ENCODE assay signal across 7 cellular contexts in the genomic region with DNA sequence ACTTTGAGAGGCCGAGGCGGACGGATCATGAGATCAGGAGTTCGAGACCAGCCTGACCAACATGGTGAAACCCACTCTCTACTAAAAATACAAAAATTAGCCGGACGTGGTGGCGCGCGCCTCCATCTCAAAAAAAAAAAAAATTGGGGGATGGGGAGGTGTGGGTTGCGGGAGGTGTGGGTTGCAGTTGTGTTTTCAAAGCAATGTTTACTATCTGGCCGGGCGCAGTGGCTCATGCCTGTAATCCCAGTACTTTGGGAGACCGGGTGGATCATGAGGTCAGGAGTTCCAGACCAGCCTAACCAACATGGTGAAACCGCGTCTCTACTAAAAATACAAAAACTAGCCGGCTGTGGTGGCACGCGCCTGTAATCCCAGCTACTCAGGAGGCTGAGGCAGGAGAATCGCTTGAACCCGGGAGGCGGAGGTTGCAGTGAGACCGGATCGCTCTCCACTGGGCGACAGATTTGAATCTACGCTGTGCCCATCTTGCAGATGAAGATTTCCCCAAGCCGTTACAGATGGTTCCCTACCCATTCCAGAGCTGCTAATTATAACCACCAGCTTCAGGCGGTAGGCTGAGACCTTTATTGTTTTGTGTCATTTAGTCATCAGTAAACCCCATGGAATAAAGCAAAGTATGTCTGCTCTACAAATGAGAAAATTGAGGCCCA. TPM values are rescaled to one million over a fixed set of nuclear protein-coding genes. Genes with fewer than 3 reads are reported as not detected.
DNase-seq lines count a peak whose midpoint lies in the region; ATAC-seq and TF ChIP-seq lines count a peak whose summit lies in the region.
"Not testable (repeated sequence)": the region's sequence is repeated elsewhere in the genome, so short reads cannot be mapped to it uniquely, and the experiment has no call there.

No MANE protein-coding gene starts in this region.

- not testable (repeated sequence) for H3K9me3 ChIP-seq in OCI-LY7 (ENCODE audit: low read length); gastroesophageal sphincter; mononuclear cell (ENCODE audit: low read depth, low read length); sigmoid colon

- peaks cover 38% of the 10 kb centered on the region for H3K79me2 ChIP-seq in OCI-LY7 (ENCODE audit: insufficient read depth, low read depth, low read length)

- POLR2A ChIA-PET in OCI-LY7 (lab: Charles Lee), result interaction anchor here (0.5 to 2.7 kb wide), 2 partner anchors 12 to 21 kb away, joined by 4 to 8 read pairs; no protein-coding TSS in a partner anchor
- POLR2A ChIA-PET in activated CD8-positive, alpha-beta T cell treated with anti-CD3 and anti-CD28 coated beads, Interleukin-2, amount 10 ng/mL, durations not matched to agents 7 days and 5 days (lab: Charles Lee), result interaction anchor here (0.8 to 1.5 kb wide), 2 partner anchors 16 to 222 kb away, joined by 3 read pairs; no protein-coding TSS in a partner anchor

- peak overlapping the region; percentile 84 for H3K4me2 ChIP-seq in OCI-LY7 (ENCODE audit: low read length)

- H3K36me3 Mint-ChIP-seq in activated CD8-positive, alpha-beta T cell treated with anti-CD3 and anti-CD28 coated beads, Interleukin-2, amount 10 ng/mL, durations not matched to agents 7 days and 5 days (ENCODE audit: low read depth), result peaks cover 19% of the 10 kb centered on the region

- H3K9me2 ChIP-seq in OCI-LY7 (ENCODE audit: insufficient read depth, low read length), result not testable (repeated sequence)

- H3K27ac Mint-ChIP-seq in activated CD8-positive, alpha-beta T cell treated with anti-CD3 and anti-CD28 coated beads, Interleukin-2, amount 10 ng/mL, durations not matched to agents 7 days and 5 days, result peak overlapping the region; percentile 96

- peaks cover 28% of the 10 kb centered on the region for H3K4me1 Mint-ChIP-seq in activated CD8-positive, alpha-beta T cell treated with anti-CD3 and anti-CD28 coated beads, Interleukin-2, amount 10 ng/mL, durations not matched to agents 7 days and 5 days (ENCODE audit: low read depth)

- H3K27ac ChIP-seq in OCI-LY7 (ENCODE audit: low read depth, low read length, poor library complexity, severe bottlenecking), result not testable (repeated sequence)
- peak overlapping the region in 3 of 4 donors; percentile 92 to 95 (median 94) for H3K27ac ChIP-seq in gastroesophageal sphincter
- H3K27ac ChIP-seq in sigmoid colon, result peak overlapping the region; percentile 87 to 95 (median 92)

- peak overlapping the region; percentile 95 for H3K4me3 Mint-ChIP-seq in activated CD8-positive, alpha-beta T cell treated with anti-CD3 and anti-CD28 coated beads, Interleukin-2, amount 10 ng/mL, durations not matched to agents 7 days and 5 days

- WGBS in gastroesophageal sphincter (ENCODE audit: low coverage in 1 of 2), 2 donors, result 69 to 81% methylated on average over 6 to 20 of the region's 27 CpGs
- 74 to 78% methylated on average over 27 of the region's 27 CpGs for WGBS in sigmoid colon, 2 donors

- not testable (repeated sequence) for TF ChIP-seq EP300 in gastroesophageal sphincter (IDR thresholded peaks at IDR 0.05); sigmoid colon (IDR thresholded peaks at IDR 0.05)

- peak overlapping the region; percentile 85 for H2AFZ ChIP-seq in OCI-LY7 (ENCODE audit: low read length)

- TF ChIP-seq CTCF in GM12865 (IDR thresholded peaks at IDR 0.05; ENCODE audit: insufficient read depth, low read depth, low read length, missing control alignments); OCI-LY7 (conservative IDR thresholded peaks at IDR 0.05; ENCODE audit: low read length); cardiac fibroblast (IDR thresholded peaks at IDR 0.05; ENCODE audit: low read depth, low read length); gastroesophageal sphincter (IDR thresholded peaks at IDR 0.05); sigmoid colon (IDR thresholded peaks at IDR 0.05): not testable (repeated sequence)

- not testable (repeated sequence) for H3K9me3 Mint-ChIP-seq in activated CD8-positive, alpha-beta T cell treated with anti-CD3 and anti-CD28 coated beads, Interleukin-2, amount 10 ng/mL, durations not matched to agents 7 days and 5 days (ENCODE audit: insufficient read depth)

- H3K4me1 ChIP-seq in OCI-LY7 (ENCODE audit: insufficient read depth, low read length, poor library complexity, severe bottlenecking), result peaks cover 22% of the 10 kb centered on the region
- H3K4me1 ChIP-seq in gastroesophageal sphincter, result peaks cover 0 to 34% (median 14%) of the 10 kb centered on the region in 3 donors
- H3K4me1 ChIP-seq in mononuclear cell (ENCODE audit: insufficient read depth, low read length), result peaks cover 27% of the 10 kb centered on the region
- peaks cover 0 to 31% (median 28%) of the 10 kb centered on the region in 4 donors for H3K4me1 ChIP-seq in sigmoid colon

- not testable (repeated sequence) for H3K27me3 ChIP-seq in gastroesophageal sphincter; mononuclear cell (ENCODE audit: insufficient read depth, low read length); sigmoid colon

- H3K4me3 ChIP-seq in GM12865 (ENCODE audit: low read depth, low read length), result peak overlapping the region; percentile 73
- peak overlapping the region; percentile 98 for H3K4me3 ChIP-seq in OCI-LY7 (ENCODE audit: low read depth, low read length, poor library complexity, severe bottlenecking)
- peak overlapping the region; percentile 57 to 64 for H3K4me3 ChIP-seq in cardiac fibroblast (replicated peaks in 1 of 2; ENCODE audit: low read depth in 2 of 2, low read length in 2 of 2)
- H3K4me3 ChIP-seq in gastroesophageal sphincter, result peak overlapping the region; percentile 13 to 95
- peak overlapping the region; percentile 94 for H3K4me3 ChIP-seq in mononuclear cell (ENCODE audit: low read length)
- peak overlapping the region; percentile 29 to 92 (median 84) for H3K4me3 ChIP-seq in sigmoid colon

- peaks cover 16% of the 10 kb centered on the region for H4K20me1 ChIP-seq in OCI-LY7 (ENCODE audit: insufficient read depth, low read length)

- H3K36me3 ChIP-seq in OCI-LY7 (ENCODE audit: insufficient read depth, low read length), result peaks cover 13% of the 10 kb centered on the region
- not testable (repeated sequence) for H3K36me3 ChIP-seq in gastroesophageal sphincter, sigmoid colon

- TSS peak; percentile 66 for BruUV-seq in OCI-LY7 (replicated peaks; lab: Mats Ljungman, UMichigan)

- not testable (repeated sequence) for ATAC-seq in activated CD8-positive, alpha-beta T cell treated with anti-CD3 and anti-CD28 coated beads, Interleukin-2, amount 10 ng/mL, durations not matched to agents 7 days and 5 days; gastroesophageal sphincter

- not testable (repeated sequence) for H3K27me3 Mint-ChIP-seq in activated CD8-positive, alpha-beta T cell treated with anti-CD3 and anti-CD28 coated beads, Interleukin-2, amount 10 ng/mL, durations not matched to agents 7 days and 5 days (ENCODE audit: low read depth)

- DNase-seq in GM12865 (ENCODE audit: low read depth); OCI-LY7 (ENCODE audit: low spot score); activated CD8-positive, alpha-beta T cell treated with anti-CD3 and anti-CD28 coated beads, Interleukin-2, amount 10 ng/mL, durations not matched to agents 7 days and 5 days; cardiac fibroblast (ENCODE audit: low read depth in 2 of 2); sigmoid colon: not testable (repeated sequence)

- TF ChIP-seq POLR2A in gastroesophageal sphincter (IDR thresholded peaks at IDR 0.05); sigmoid colon (IDR thresholded peaks at IDR 0.05): not testable (repeated sequence)

- CTCF ChIA-PET in OCI-LY7 (lab: Charles Lee; ENCODE audit: unreplicated experiment), result interaction anchor here (0.9 kb wide), 1 partner anchor 52 kb away, joined by 4 read pairs; no protein-coding TSS in a partner anchor
- CTCF ChIA-PET in activated CD8-positive, alpha-beta T cell treated with anti-CD3 and anti-CD28 coated beads, Interleukin-2, amount 10 ng/mL, durations not matched to agents 7 days and 5 days (lab: Charles Lee), result interaction anchor here (1.0 to 1.6 kb wide), 2 partner anchors 92 to 255 kb away, joined by 3 read pairs; no protein-coding TSS in a partner anchor

- intact Hi-C loops in OCI-LY7 (cut with micrococcal nuclease; ENCODE audit: unreplicated experiment), result loop anchor here (5.0 to 10.0 kb wide), 4 partner anchors 247 to 1133 kb away; partner anchors contain the start of genes BEND3, SESN1 and SNX3
- intact Hi-C loops in sigmoid colon (cut with DNase I), result loop anchor here (2.0 to 5.0 kb wide), 3 partner anchors 116 to 1133 kb away; partner anchors contain the start of genes OSTM1 and SESN1

RNA-seq across cellular contexts. Expression of gene SEC63, which starts 0.8 kb away (rescaled TPM):
- 13.0 and 13.6 TPM in 2 replicates for total RNA-seq in OCI-LY7 (2014; rRNA removed; shearing (Covaris generic))
- total RNA-seq in OCI-LY7 (2022) (131 and 139 TPM in 2 replicates), gastroesophageal sphincter (10 to 100 TPM; 28.1 to 42.6 (median 32.9) TPM), mononuclear cell (40.3 TPM), sigmoid colon (10 to 100 TPM; 31.7 to 44.9 (median 33.9) TPM)
- total RNA-seq in activated CD8-positive, alpha-beta T cell treated with anti-CD3 and anti-CD28 coated beads, Interleukin-2, amount 10 ng/mL, durations not matched to agents 7 days and 5 days, result 10 to 100 TPM; 60.4 to 72.6 TPM
- 10 to 100 TPM in 1 of 3 donors, 1 to 10 TPM in 2; 4.9 to 25.6 (median 7.2) TPM for polyA plus RNA-seq in sigmoid colon
